Comparison of ENCODE assay signal across 18 cellular contexts in the genomic region with DNA sequence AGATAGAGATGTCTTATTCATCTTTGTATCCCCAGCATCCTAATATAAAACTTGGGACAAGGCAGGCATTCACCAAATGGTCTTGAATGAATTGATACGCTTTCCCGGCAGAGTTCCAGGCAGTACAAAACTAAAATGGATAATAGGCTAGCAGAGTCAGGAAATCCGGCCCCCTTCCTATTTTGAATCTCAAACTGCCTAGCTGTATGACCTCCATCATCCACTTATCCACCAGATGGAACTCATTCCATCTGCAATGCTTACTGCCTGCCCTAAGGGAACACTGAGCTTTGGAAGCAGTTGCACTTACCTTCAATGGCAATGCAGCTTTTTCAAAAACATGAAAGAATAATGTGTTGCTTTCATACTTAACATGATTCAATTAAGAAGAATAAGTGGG. TPM values are rescaled to one million over a fixed set of nuclear protein-coding genes. Genes with fewer than 3 reads are reported as not detected.
DNase-seq lines count a peak whose midpoint lies in the region; ATAC-seq and TF ChIP-seq lines count a peak whose summit lies in the region.
"Had no signal": no experiment of that assay in that cellular context is flagged by ENCODE, and none has a peak within 500 bp of the region (broad histone marks: within the 10 kb centered on the region; RNA-seq: fewer than 3 reads in every experiment).

No MANE protein-coding gene starts in this region.

- ATAC-seq in lower lobe of right lung: no peak
- ATAC-seq: Panc1 had no signal

- H3K9me3 ChIP-seq in BE2C (no peaks in the 10 kb centered on the region), lower lobe of right lung (no peaks in the 10 kb centered on the region)
- H3K9me3 ChIP-seq: Caco-2, SJSA1 had no signal

- H3K4me3 Mint-ChIP-seq in progenitor cell of endocrine pancreas (ENCODE audit: low read depth): no peak overlapping the region

- no peak overlapping the region for H3K4me3 ChIP-seq in BE2C (ENCODE audit: low read depth, low read length)
- no peak overlapping the region for H3K4me3 ChIP-seq in lower lobe of right lung
- H3K4me3 ChIP-seq: SJSA1 had no signal

- H3K27me3 ChIP-seq in BE2C (no peaks in the 10 kb centered on the region), lower lobe of right lung (ENCODE audit: low read depth) (no peaks in the 10 kb centered on the region)
- H3K27me3 ChIP-seq: SJSA1 had no signal

- H3K27me3 Mint-ChIP-seq in progenitor cell of endocrine pancreas: no peaks in the 10 kb centered on the region

- H3K27ac ChIP-seq in lower lobe of right lung: no peak overlapping the region
- H3K27ac ChIP-seq: SJSA1 had no signal

- intact Hi-C loops in lower lobe of right lung (cut with DNase I): loop anchor here (10.0 kb wide), 1 partner anchor 125 kb away; no protein-coding TSS in a partner anchor

- DNase-seq in BE2C (peak; percentile 33), COLO829 (ENCODE audit: low spot score) (peak; percentile 25), globus pallidus (ENCODE audit: low spot score) (peak; percentile 29), progenitor cell of endocrine pancreas (ENCODE audit: low spot score, unreplicated experiment) (no peak), DMS53 treated with DMSO at 0.1 percent for 48 hours (lab: John Stamatoyannopoulos, UW; ENCODE audit: unreplicated experiment) (no peak), lower lobe of right lung (no peak), GOT3 (lab: John Stamatoyannopoulos, UW) (no peak)
- DNase-seq: ACHN, AML-193, Caco-2, MM.1S, NCI-H1105, NCI-H2081, NCI-H510A treated with DMSO at 0.1 percent for 48 hours, NCI-H774 had no signal

- H3K36me3 Mint-ChIP-seq in progenitor cell of endocrine pancreas (ENCODE audit: insufficient read depth): peaks cover 9% of the 10 kb centered on the region

- peak overlapping the region; percentile 4 for H3K27ac Mint-ChIP-seq in progenitor cell of endocrine pancreas

- TF ChIP-seq CTCF in BE2C (IDR thresholded peaks at IDR 0.05; ENCODE audit: low read depth, low read length) (peak; percentile 22; the same call in 1 of the 2 replicates), progenitor cell of endocrine pancreas (IDR thresholded peaks at IDR 0.05; ENCODE audit: unreplicated experiment) (no peak), lower lobe of right lung (IDR thresholded peaks at IDR 0.05) (no peak)

- H3K36me3 ChIP-seq in BE2C (peaks cover 6% of the 10 kb centered on the region), lower lobe of right lung (peaks cover 70% of the 10 kb centered on the region)

- H3K4me1 Mint-ChIP-seq in progenitor cell of endocrine pancreas (ENCODE audit: low read depth): peaks cover 1% of the 10 kb centered on the region

- H3K4me1 ChIP-seq in BE2C (peaks cover 6% of the 10 kb centered on the region), lower lobe of right lung (no peaks in the 10 kb centered on the region)
- H3K4me1 ChIP-seq: SJSA1 had no signal

- no peaks in the 10 kb centered on the region for H3K9me3 Mint-ChIP-seq in progenitor cell of endocrine pancreas (ENCODE audit: low read depth)

RNA-seq across cellular contexts. Expression of gene BDKRB1, which starts 43.4 kb away (rescaled TPM):
- polyA plus RNA-seq in BE2C (2012; ENCODE audit: insufficient read depth, insufficient read length, low read depth): 0.54 TPM
- not detected in 2 replicates for total RNA-seq in progenitor cell of endocrine pancreas
- total RNA-seq in lower lobe of right lung: not detected
- total RNA-seq: H1 had no signal

Comparison
In these comparisons a context has a peak if more than half of its experiments do, and no peak if none do; other contexts are left out.
1. DNase-seq: peak in BE2C (single experiment), COLO829 (single experiment) and globus pallidus (single experiment); none in progenitor cell of endocrine pancreas (single experiment), DMS53 treated with DMSO at 0.1 percent for 48 hours (single experiment), lower lobe of right lung (single experiment) and GOT3 (single experiment).